ENCODE assay signal across 1 cellular context in the genomic region with DNA sequence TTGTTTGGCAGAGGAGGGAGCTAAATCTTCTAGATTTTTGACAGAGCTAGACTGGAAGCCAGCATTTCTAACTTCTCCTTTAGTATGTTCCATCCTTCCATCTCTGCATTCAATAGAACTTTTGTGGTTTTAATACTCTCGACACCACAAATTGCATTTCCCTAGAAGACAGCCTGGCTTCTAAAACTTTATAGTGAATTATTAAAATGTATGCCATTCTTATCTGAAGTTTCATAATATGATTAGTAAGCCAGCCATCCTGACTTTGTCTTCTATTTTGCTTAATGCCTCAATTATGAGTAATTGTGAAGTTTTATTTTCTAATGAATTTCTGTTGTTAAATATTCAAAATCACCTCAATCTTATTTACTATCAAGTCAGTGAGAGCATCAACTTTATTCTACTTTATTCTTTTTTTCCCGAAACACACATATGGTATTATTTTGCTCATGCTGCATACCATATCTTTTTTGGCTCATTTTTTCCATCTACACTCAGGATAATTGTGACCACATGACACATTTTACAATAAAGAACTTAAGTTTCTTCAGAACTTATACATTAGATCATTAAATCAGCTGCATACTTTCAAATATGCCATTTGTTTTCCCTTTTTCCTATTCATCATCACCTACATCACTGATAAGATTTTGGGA.
TF ChIP-seq lines count a peak whose summit lies in the region.

No MANE protein-coding gene starts in this region.

TF ChIP-seq in GM23338, 12 proteins besides CTCF, POLR2A, EP300 and RAD21 (continued from another document):
- TF ChIP-seq ZNF462 (CRISPR knock-in tag; IDR thresholded peaks at IDR 0.05) (no peak), ETS1 (IDR thresholded peaks at IDR 0.05) (no peak)
